Comparison of ENCODE assay signal across 8 cellular contexts in genomic region chr15:40322531-40323238, GRCh38. TPM values are rescaled to one million over a fixed set of nuclear protein-coding genes. Genes with fewer than 3 reads are reported as not detected.
DNase-seq lines count a peak whose midpoint lies in the region; TF ChIP-seq lines count a peak whose summit lies in the region.

No MANE protein-coding gene starts in this region.

- H3K9ac ChIP-seq in HUES6 (ENCODE audit: low read length), result no peak overlapping the region
- H3K9ac ChIP-seq in mammary epithelial cell (ENCODE audit: insufficient read depth, low read length), result no peak overlapping the region
- H3K9ac ChIP-seq in mucosa of rectum (ENCODE audit: low read depth in 1 of 2, low read length in 2 of 2), result peak overlapping the region in 1 of 2 donors; percentile 44

- no peak for TF ChIP-seq CTCF in AG04449 (IDR thresholded peaks at IDR 0.05; ENCODE audit: insufficient read depth, low read length, missing control alignments)
- no peak for TF ChIP-seq CTCF in mammary epithelial cell (conservative IDR thresholded peaks at IDR 0.05 in 1 of 2, IDR thresholded peaks at IDR 0.05 in 1 of 2; ENCODE audit: extremely low read depth in 1 of 2, insufficient read depth in 1 of 2, low read depth in 1 of 2, low read length in 2 of 2)

- H3K4me1 ChIP-seq in HUES6 (ENCODE audit: control insufficient read depth, insufficient read depth, low read length), result peaks cover 41% of the 10 kb centered on the region
- peaks cover 42% of the 10 kb centered on the region for H3K4me1 ChIP-seq in mammary epithelial cell (ENCODE audit: insufficient read depth, low read length)
- peaks cover 17 to 18% of the 10 kb centered on the region in 2 donors for H3K4me1 ChIP-seq in mucosa of rectum (ENCODE audit: control insufficient read depth in 2 of 2, insufficient read depth in 2 of 2, low read length in 2 of 2)

- H4K20me1 ChIP-seq in mammary epithelial cell (ENCODE audit: insufficient read depth, low read length), result no peaks in the 10 kb centered on the region

- POLR2A ChIA-PET in AG04449 (lab: Yijun Ruan, JAX), result interaction anchor here (0.6 to 1.5 kb wide), 7 partner anchors 11 to 742 kb away, joined by 3 to 13 read pairs (median 4); partner anchors contain the start of genes IVD and THBS1

- peaks cover 31% of the 10 kb centered on the region for H3K79me2 ChIP-seq in mammary epithelial cell (ENCODE audit: insufficient read depth, low read length)

- no peak for DNase-seq in AG04449 (ENCODE audit: low read depth, low spot score)
- no peak for DNase-seq in mammary epithelial cell
- DNase-seq in SW480 (ENCODE audit: low spot score), result no peak
- DNase-seq in COLO668 (lab: John Stamatoyannopoulos, UW; ENCODE audit: unreplicated experiment), result no peak
- no peak for DNase-seq in LoVo (ENCODE audit: low spot score)
- no peak for DNase-seq in amniotic stem cell (lab: John Stamatoyannopoulos, UW)

- WGBS in mammary epithelial cell (ENCODE audit: low coverage, missing lambda C conversion rate), result 90% methylated on average over 15 of the region's 26 CpGs

- BruUV-seq in mammary epithelial cell (replicated peaks; lab: Mats Ljungman, UMichigan), result no TSS peak

- dilution Hi-C loops in mammary epithelial cell (cut with HindIII; ENCODE audit: low sequenced_read_pairs), result loop anchor here (5.0 kb wide), 2 partner anchors 35 to 60 kb away; partner anchors contain the start of gene DISP2

- H3K9me3 ChIP-seq in HUES6 (ENCODE audit: control insufficient read depth, insufficient read depth, low read depth, low read length) (no peaks in the 10 kb centered on the region), mammary epithelial cell (replicated peaks; ENCODE audit: insufficient read depth, low read length) (no peaks in the 10 kb centered on the region), mucosa of rectum (ENCODE audit: control insufficient read depth in 2 of 2, low read length in 2 of 2) (no peaks in the 10 kb centered on the region)

- H3K36me3 ChIP-seq in HUES6 (ENCODE audit: control insufficient read depth, insufficient read depth, low read length), result 0 out of 2 replicates have a peak, but pooled peaks cover 5% of the 10 kb centered on the region
- H3K36me3 ChIP-seq in mammary epithelial cell (ENCODE audit: insufficient read depth, low read length), result no peaks in the 10 kb centered on the region
- no peaks in the 10 kb centered on the region for H3K36me3 ChIP-seq in mucosa of rectum (ENCODE audit: control insufficient read depth in 2 of 2, insufficient read depth in 2 of 2, low read length in 2 of 2)

- intact Hi-C loops in mammary epithelial cell (cut with micrococcal nuclease), result loop anchor here (1.0 kb wide), 2 partner anchors 16 to 46 kb away; no protein-coding TSS in a partner anchor

- CTCF ChIA-PET in AG04449 (lab: Yijun Ruan, JAX), result interaction anchor here (0.8 to 24.3 kb wide), 20 partner anchors 8 to 275 kb away, joined by 3 to 500 read pairs (median 6); partner anchors contain the start of genes ANKRD63, CCDC9B, DISP2 and IVD
- CTCF ChIA-PET in mammary epithelial cell (lab: Charles Lee; ENCODE audit: low non-redundant PET), result interaction anchor here (0.6 to 0.9 kb wide), 3 partner anchors 15 to 173 kb away, joined by 3 to 9 read pairs (median 3); no protein-coding TSS in a partner anchor

- H3K4me3 ChIP-seq in AG04449 (ENCODE audit: low read depth, low read length) (peak overlapping the region; percentile 73), HUES6 (ENCODE audit: low read depth, low read length) (peak overlapping the region; percentile 56), mammary epithelial cell (replicated peaks in 1 of 3; ENCODE audit: insufficient read depth in 1 of 3, low read depth in 2 of 3, low read length in 3 of 3) (peak overlapping the region; percentile 25 to 77 (median 61)), mucosa of rectum (ENCODE audit: low read length in 2 of 2) (peak overlapping the region; percentile 63 to 70)

- no peak overlapping the region for H3K27ac ChIP-seq in HUES6 (ENCODE audit: low read depth, low read length)
- no peak overlapping the region for H3K27ac ChIP-seq in mammary epithelial cell (ENCODE audit: insufficient read depth, low read depth, low read length)
- peak overlapping the region; percentile 61 for H3K27ac ChIP-seq in mucosa of rectum (ENCODE audit: low read depth in 2 of 2, low read length in 2 of 2)

- peak overlapping the region; percentile 70 for H2AFZ ChIP-seq in mammary epithelial cell (ENCODE audit: low read depth, low read length)

- in situ Hi-C loops in mammary epithelial cell (cut with MboI; ENCODE audit: low sequenced_read_pairs in 2 of 2), result loop anchor here in 1 of 2 donors (5.0 kb wide), 1 partner anchor 45 kb away; no protein-coding TSS in a partner anchor

- H3K4me2 ChIP-seq in mammary epithelial cell (ENCODE audit: insufficient read depth, low read depth, low read length), result peak overlapping the region; percentile 78

- peaks cover 32% of the 10 kb centered on the region for H3K27me3 ChIP-seq in HUES6 (ENCODE audit: control insufficient read depth, insufficient read depth, low read length)
- H3K27me3 ChIP-seq in mammary epithelial cell (ENCODE audit: insufficient read depth, low read length), result no peaks in the 10 kb centered on the region
- H3K27me3 ChIP-seq in mucosa of rectum (ENCODE audit: control insufficient read depth in 2 of 2, insufficient read depth in 2 of 2, low read length in 2 of 2), result no peaks in the 10 kb centered on the region

RNA-seq across cellular contexts. Expression of gene INAFM2, which starts 0.8 kb away (rescaled TPM):
- 10 to 100 TPM; 25.5 to 28.0 TPM for total RNA-seq in mammary epithelial cell
- 10.9 TPM for polyA plus RNA-seq in mammary epithelial cell
- 40.5 TPM for polyA minus RNA-seq in mammary epithelial cell

RNA-seq across cellular contexts. Expression of gene PLCB2, which starts 14.9 kb away (rescaled TPM):
- 1 to 10 TPM in 1 of 2 donors, under 1 TPM in 1; 0.67 to 1.4 TPM for total RNA-seq in mammary epithelial cell
- polyA plus RNA-seq in mammary epithelial cell, result 0.97 TPM
- polyA minus RNA-seq in mammary epithelial cell, result not detected

RNA-seq across cellular contexts. Expression of gene CCDC9B, which starts 18.1 kb away (rescaled TPM):
- 100 to 1,000 TPM in 1 of 2 donors, 10 to 100 TPM in 1; 67.3 to 164 TPM for total RNA-seq in mammary epithelial cell
- 7.4 TPM for polyA plus RNA-seq in mammary epithelial cell
- 99.0 TPM for polyA minus RNA-seq in mammary epithelial cell

RNA-seq across cellular contexts. Expression of gene PHGR1, which starts 28.1 kb away (rescaled TPM):
- total RNA-seq in mammary epithelial cell, result not detected
- polyA plus RNA-seq in mammary epithelial cell, result not detected
- polyA minus RNA-seq in mammary epithelial cell, result not detected

RNA-seq across cellular contexts. Expression of gene DISP2, which starts 35.3 kb away (rescaled TPM):
- total RNA-seq in mammary epithelial cell, result 1 to 10 TPM in 1 of 2 donors, under 1 TPM in 1; under 0.01 to 1.6 TPM
- 0.54 TPM for polyA plus RNA-seq in mammary epithelial cell
- 0.47 TPM for polyA minus RNA-seq in mammary epithelial cell

Comparison
In these comparisons a context has a peak if more than half of its experiments do, and no peak if none do; other contexts are left out.
1. H3K27ac ChIP-seq: peak in mucosa of rectum (2 of 2); none in HUES6 (single experiment) and mammary epithelial cell (single experiment).
2. Peak in every context shown above with its lines, with median percentiles within 50 percentile points of each other: H3K4me3 ChIP-seq.